In the genomic region with DNA sequence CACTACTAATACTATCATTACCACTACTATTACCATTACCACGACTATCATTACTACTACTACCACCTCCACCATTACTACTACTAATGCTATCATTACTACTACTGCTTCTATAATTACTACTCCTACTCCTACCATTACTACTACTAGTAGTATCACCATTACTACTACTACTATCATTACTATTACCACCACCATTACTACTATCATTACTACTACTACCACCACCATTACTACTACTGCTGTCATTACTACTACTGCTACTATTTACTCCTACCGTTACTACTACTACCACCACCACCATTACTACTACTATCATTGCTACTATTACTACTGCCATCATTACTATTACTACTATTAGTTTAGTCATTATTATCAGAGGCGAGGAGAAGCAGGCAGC, we compare ENCODE assay signal across 37 cellular contexts.
DNase-seq lines count a peak whose midpoint lies in the region; ATAC-seq, FAIRE-seq and TF ChIP-seq lines count a peak whose summit lies in the region.
"Had no signal": no experiment of that assay in that cellular context is flagged by ENCODE, and none has a peak within 500 bp of the region (broad histone marks: within the 10 kb centered on the region; RNA-seq: fewer than 3 reads in every experiment).

No MANE protein-coding gene starts in this region.

- intact Hi-C loops in K562 (cut with micrococcal nuclease), result no loop called here

- no peak overlapping the region for H3K27ac ChIP-seq in HEK293 (ENCODE audit: extremely low read depth, low read depth, low read length)
- H3K27ac ChIP-seq in K562 (ENCODE audit: extremely low read depth, low read depth, low read length), result no peak overlapping the region
- H3K27ac ChIP-seq: 22Rv1; A549; BLaER1; BLaER1 treated with 17β-estradiol and CSF1 and Interleukin-3, amounts not matched to agents 10 nM and 100 nM; C4-2B had no signal

- no peak overlapping the region for H3K4me3 Mint-ChIP-seq in activated naive CD4-positive, alpha-beta T cell treated with anti-CD3 and anti-CD28 coated beads, Interleukin-2, amount 10 ng/mL, durations not matched to agents 7 days and 5 days
- no peak overlapping the region for H3K4me3 Mint-ChIP-seq in WTC11
- H3K4me3 Mint-ChIP-seq: B cell; CD14-positive monocyte; CD4-positive, alpha-beta memory T cell; CD4-positive, alpha-beta T cell; CD4-positive, CD25-positive, alpha-beta regulatory T cell; CD8-positive, alpha-beta memory T cell; CD8-positive, alpha-beta T cell had no signal

- H3K9me1 ChIP-seq in K562 (ENCODE audit: control insufficient read depth, insufficient read depth, low read length), result peaks cover 3% of the 10 kb centered on the region

- peaks cover 99% of the 10 kb centered on the region for H3K79me2 ChIP-seq in K562 (ENCODE audit: control insufficient read depth, insufficient read depth, low read length)

- no peak for TF ChIP-seq POLR2A in K562 (conservative IDR thresholded peaks at IDR 0.05)

- no peak overlapping the region for H3K9ac ChIP-seq in K562 (ENCODE audit: insufficient read depth in 1 of 2, low read depth in 2 of 2, low read length in 2 of 2)
- H3K9ac ChIP-seq: BLaER1; BLaER1 treated with 17β-estradiol and CSF1 and Interleukin-3, amounts not matched to agents 10 nM and 100 nM had no signal

- TF ChIP-seq CTCF in HEK293 (tag by site-specific recombination; IDR thresholded peaks at IDR 0.05), result no peak
- no peak for TF ChIP-seq CTCF in WTC11 (IDR thresholded peaks at IDR 0.05)
- TF ChIP-seq CTCF in K562 (IDR thresholded peaks at IDR 0.05 in 2 of 3, conservative IDR thresholded peaks at IDR 0.05 in 1 of 3; ENCODE audit: insufficient read depth in 2 of 3, low read depth in 1 of 3, low read length in 3 of 3), result no peak

- H3K9me3 ChIP-seq in HEK293 (ENCODE audit: control insufficient read depth, insufficient read depth, low read depth, low read length), result no peaks in the 10 kb centered on the region
- H3K9me3 ChIP-seq in K562 (replicated peaks; ENCODE audit: control insufficient read depth, insufficient read depth, low read depth, low read length), result no peaks in the 10 kb centered on the region
- H3K9me3 ChIP-seq: A549, BE2C, BLaER1, Caco-2 had no signal

- peaks cover 38% of the 10 kb centered on the region for H3K4me1 Mint-ChIP-seq in activated naive CD4-positive, alpha-beta T cell treated with anti-CD3 and anti-CD28 coated beads, Interleukin-2, amount 10 ng/mL, durations not matched to agents 7 days and 5 days
- H3K4me1 Mint-ChIP-seq in WTC11, result no peaks in the 10 kb centered on the region
- H3K4me1 Mint-ChIP-seq: B cell; CD14-positive monocyte; CD8-positive, alpha-beta memory T cell had no signal

- POLR2A ChIA-PET in HEK293 (lab: Yijun Ruan, JAX), result no interaction called here
- POLR2A ChIA-PET in WTC11 (lab: Charles Lee), result no interaction called here
- POLR2A ChIA-PET in K562 (lab: Yijun Ruan, JAX), result interaction anchor here (0.5 kb wide), 1 partner anchor 818 kb away, joined by 3 read pairs; no protein-coding TSS in a partner anchor

- ATAC-seq in WTC11 (no peak), K562 (no peak)
- ATAC-seq: A549; CD8-positive, alpha-beta T cell had no signal

- no peaks in the 10 kb centered on the region for H3K27me3 ChIP-seq in K562 (ENCODE audit: control insufficient read depth in 2 of 2, insufficient read depth in 2 of 2, low read length in 2 of 2)
- H3K27me3 ChIP-seq: BE2C; BLaER1; BLaER1 treated with 17β-estradiol and CSF1 and Interleukin-3, amounts not matched to agents 10 nM and 100 nM had no signal

- in situ Hi-C loops in K562 (cut with MboI), result no loop called here

- WGBS in K562 (ENCODE audit: insufficient coverage, low coverage, missing lambda C conversion rate), result 88% methylated on average over 3 of the region's 3 CpGs

- no peak overlapping the region for H2AFZ ChIP-seq in K562 (ENCODE audit: low read depth, low read length)

- H3K36me3 ChIP-seq in HEK293 (ENCODE audit: control insufficient read depth in 2 of 2, insufficient read depth in 1 of 2, low read length in 2 of 2), result no peaks in the 10 kb centered on the region
- H3K36me3 ChIP-seq in K562 (ENCODE audit: control insufficient read depth, insufficient read depth, low read length), result no peaks in the 10 kb centered on the region; the same call in 1 of the 3 replicates
- H3K36me3 ChIP-seq: BE2C; BLaER1; BLaER1 treated with 17β-estradiol and CSF1 and Interleukin-3, amounts not matched to agents 10 nM and 100 nM had no signal

- peaks cover 13% of the 10 kb centered on the region for H4K20me1 ChIP-seq in K562 (replicated peaks; ENCODE audit: control insufficient read depth, insufficient read depth, low read length)
- H4K20me1 ChIP-seq: BLaER1; BLaER1 treated with 17β-estradiol and CSF1 and Interleukin-3, amounts not matched to agents 10 nM and 100 nM had no signal

- no TSS peak for BruUV-seq in K562 (replicated peaks; lab: Mats Ljungman, UMichigan)

- peak overlapping the region; percentile 86; the same call in 1 of the 2 replicates for H3K4me2 ChIP-seq in K562 (ENCODE audit: insufficient read depth, low read length)
- H3K4me2 ChIP-seq: A549; BLaER1; BLaER1 treated with 17β-estradiol and CSF1 and Interleukin-3, amounts not matched to agents 10 nM and 100 nM had no signal

- peaks cover 7% of the 10 kb centered on the region for H3K27me3 Mint-ChIP-seq in activated naive CD4-positive, alpha-beta T cell treated with anti-CD3 and anti-CD28 coated beads, Interleukin-2, amount 10 ng/mL, durations not matched to agents 7 days and 5 days
- H3K27me3 Mint-ChIP-seq in WTC11 (ENCODE audit: low read depth), result 0 out of 2 replicates have a peak, but pooled peaks cover 2% of the 10 kb centered on the region
- H3K27me3 Mint-ChIP-seq: B cell; CD4-positive, CD25-positive, alpha-beta regulatory T cell had no signal

- H3K9me3 Mint-ChIP-seq in activated naive CD4-positive, alpha-beta T cell treated with anti-CD3 and anti-CD28 coated beads, Interleukin-2, amount 10 ng/mL, durations not matched to agents 7 days and 5 days, result peaks cover 10% of the 10 kb centered on the region
- peaks cover 18% of the 10 kb centered on the region for H3K9me3 Mint-ChIP-seq in WTC11
- H3K9me3 Mint-ChIP-seq: CD4-positive, alpha-beta T cell; CD8-positive, alpha-beta T cell had no signal

- TF ChIP-seq RAD21 in K562 (CRISPR knock-in tag; conservative IDR thresholded peaks at IDR 0.05 in 1 of 2, IDR thresholded peaks at IDR 0.05 in 1 of 2), result no peak

- no peak for DNase-seq in activated naive CD4-positive, alpha-beta T cell treated with anti-CD3 and anti-CD28 coated beads, Interleukin-2, amount 10 ng/mL, durations not matched to agents 7 days and 5 days
- DNase-seq in activated naive CD4-positive, alpha-beta T cell treated with anti-CD3 and anti-CD28 coated beads, Interleukin-2, amount 50 U/mL, for 16 hours, result no peak
- DNase-seq in WTC11 (ENCODE audit: low spot score) (no peak), K562 (ENCODE audit: extremely low read depth in 1 of 4, low spot score in 3 of 4) (no peak), amygdala (lab: John Stamatoyannopoulos, UW) (no peak), MV-4-11 (lab: John Stamatoyannopoulos, UW) (no peak)
- no peak for DNase-seq in stimulated activated CD4-positive, alpha-beta T cell treated with anti-CD3 and anti-CD28 coated beads, Interleukin-1b, Interleukin-23, amount 100 ng/mL, for 48 hours
- DNase-seq: 8988T; ACHN; AML-193; BE2C; C1 segment of cervical spinal cord; Caco-2; Calu3; CD4-positive, alpha-beta memory T cell; CD4-positive, alpha-beta T cell; CD4-positive, CD25-positive, alpha-beta regulatory T cell; CD8-positive, alpha-beta memory T cell; CD8-positive, alpha-beta T cell; COR-L47; DMS 273 treated with DMSO at 0.1 percent for 48 hours; DMS153; DMS53; DMS79; DMS79 treated with DMSO at 0.1 percent for 48 hours; DND-41; EL had no signal

- peaks cover 14% of the 10 kb centered on the region for H3K36me3 Mint-ChIP-seq in activated naive CD4-positive, alpha-beta T cell treated with anti-CD3 and anti-CD28 coated beads, Interleukin-2, amount 10 ng/mL, durations not matched to agents 7 days and 5 days
- H3K36me3 Mint-ChIP-seq in WTC11, result no peaks in the 10 kb centered on the region
- H3K36me3 Mint-ChIP-seq: CD14-positive monocyte; CD4-positive, alpha-beta memory T cell; CD4-positive, CD25-positive, alpha-beta regulatory T cell; CD8-positive, alpha-beta memory T cell; CD8-positive, alpha-beta T cell had no signal

- no peak for TF ChIP-seq EP300 in K562 (IDR thresholded peaks at IDR 0.05; ENCODE audit: low read length)

- H3K4me3 ChIP-seq in HEK293 (ENCODE audit: low read depth, low read length), result no peak overlapping the region
- H3K4me3 ChIP-seq in K562, result no peak overlapping the region
- H3K4me3 ChIP-seq: A549; BLaER1; BLaER1 treated with 17β-estradiol and CSF1 and Interleukin-3, amounts not matched to agents 10 nM and 100 nM had no signal

- FAIRE-seq in K562 (lab: Jason Lieb, UNC), result no peak
- FAIRE-seq: A204.1, A549, D721Med had no signal

- H3K27ac Mint-ChIP-seq in activated naive CD4-positive, alpha-beta T cell treated with anti-CD3 and anti-CD28 coated beads, Interleukin-2, amount 10 ng/mL, durations not matched to agents 7 days and 5 days, result peak overlapping the region; percentile 10
- no peak overlapping the region for H3K27ac Mint-ChIP-seq in WTC11
- H3K27ac Mint-ChIP-seq: B cell; CD14-positive monocyte; CD4-positive, alpha-beta memory T cell; CD4-positive, alpha-beta T cell; CD4-positive, CD25-positive, alpha-beta regulatory T cell; CD8-positive, alpha-beta memory T cell; CD8-positive, alpha-beta T cell had no signal

- CTCF ChIA-PET in activated naive CD4-positive, alpha-beta T cell treated with anti-CD3 and anti-CD28 coated beads, Interleukin-2, amount 10 ng/mL, durations not matched to agents 7 days and 5 days (lab: Charles Lee), result no interaction called here
- CTCF ChIA-PET in HEK293 (lab: Yijun Ruan, JAX), result interaction anchor here (2.0 kb wide), 1 partner anchor 11 kb away, joined by 12 read pairs; no protein-coding TSS in a partner anchor
- CTCF ChIA-PET in WTC11 (lab: Charles Lee), result no interaction called here
- CTCF ChIA-PET in K562 (lab: Yijun Ruan, JAX; ENCODE audit: low intra/inter-chr PET ratio), result no interaction called here

- H3K4me1 ChIP-seq in HEK293 (ENCODE audit: control insufficient read depth, insufficient read depth, low read length), result no peaks in the 10 kb centered on the region
- peaks cover 10 to 56% of the 10 kb centered on the region in 2 experiments for H3K4me1 ChIP-seq in K562 (replicated peaks in 1 of 2; ENCODE audit: control insufficient read depth in 2 of 2, insufficient read depth in 2 of 2, low read length in 2 of 2)
- H3K4me1 ChIP-seq: A549; BE2C; BLaER1; BLaER1 treated with 17β-estradiol and CSF1 and Interleukin-3, amounts not matched to agents 10 nM and 100 nM; Caco-2 had no signal

TF ChIP-seq in HEK293, 187 proteins besides CTCF, POLR2A, EP300 and RAD21 (continues in another document):
- TF ChIP-seq ZNF843 (tag by site-specific recombination; IDR thresholded peaks at IDR 0.05), result no peak
- 0 out of 2 replicates have a peak, but pooled peaks have one; percentile 32 for TF ChIP-seq ZNF571 (tag by site-specific recombination; IDR thresholded peaks at IDR 0.05)

TF ChIP-seq in WTC11, 78 proteins besides CTCF, POLR2A, EP300 and RAD21 (continues in another document):
- peak; percentile 15; the same call in 1 of the 2 replicates for TF ChIP-seq SOX15 (CRISPR knock-in tag; IDR thresholded peaks at IDR 0.05)

TF ChIP-seq in K562, 482 proteins besides CTCF, POLR2A, EP300 and RAD21 (continues in another document):
- TF ChIP-seq SMARCA5 (IDR thresholded peaks at IDR 0.05) (0 out of 2 replicates have a peak, but pooled peaks have one; percentile 48), SAFB2 (IDR thresholded peaks at IDR 0.05; ENCODE audit: borderline replicate concordance, low read depth, low read length, severe bottlenecking) (no peak)
